In genomic region chr6:122471107-122472021, GRCh38 we compare ENCODE assay signal across 8 cellular contexts. TPM values are rescaled to one million over a fixed set of nuclear protein-coding genes. Genes with fewer than 3 reads are reported as not detected.
A peak's percentile ranks its signal among the peaks of the same experiment; 100 is the strongest.
DNase-seq lines count a peak whose midpoint lies in the region; ATAC-seq, FAIRE-seq and TF ChIP-seq lines count a peak whose summit lies in the region.

Gene SERINC1, minus strand, starts transcription at chr6:122471807. Its CDS starts 70 bp downstream, at chr6:122471737.

- H3K9me3 ChIP-seq in aorta (ENCODE audit: control insufficient read depth, low read length), result no peaks in the 10 kb centered on the region

- H3K27ac ChIP-seq in rectal smooth muscle tissue (ENCODE audit: low read depth, low read length) (peak within 1 kb of the TSS; percentile 94), aorta (ENCODE audit: low read depth in 1 of 2, low read length in 2 of 2) (peak within 1 kb of the TSS; percentile 81 to 95)

- 0 to 1% methylated on average over 49 of the region's 49 CpGs for WGBS in aorta, 2 donors

- H3K4me1 ChIP-seq in rectal smooth muscle tissue (ENCODE audit: control insufficient read depth, insufficient read depth, low read length) (peaks cover 4% of the 10 kb centered on the region), aorta (ENCODE audit: control insufficient read depth in 1 of 2, insufficient read depth in 2 of 2, low read length in 2 of 2) (no peaks in the 10 kb centered on the region)

- H3K27me3 ChIP-seq in rectal smooth muscle tissue (ENCODE audit: control insufficient read depth, insufficient read depth, low read length) (no peaks in the 10 kb centered on the region), aorta (ENCODE audit: control insufficient read depth in 1 of 2, insufficient read depth in 2 of 2, low read length in 1 of 2) (no peaks in the 10 kb centered on the region)

- in situ Hi-C loops in astrocyte of the cerebellum (cut with HindIII; ENCODE audit: low sequenced_read_pairs), result no loop called here

- intact Hi-C loops in aorta (cut with DNase I), result loop anchor here (5.0 to 10.0 kb wide), 2 partner anchors 63 to 74 kb away; partner anchors contain the start of gene HSF2 (in 1 of the 2)

- DNase-seq in GM18507 (ENCODE audit: extremely low spot score, insufficient read length, low read depth) (peak; percentile 77), NCI-H2029 treated with DMSO at 0.1 percent for 48 hours (lab: John Stamatoyannopoulos, UW) (peak; percentile 94), T-helper 9 cell (peak; percentile 87), astrocyte of the cerebellum (ENCODE audit: low read depth) (peak; percentile 88), hepatic stellate cell (ENCODE audit: low spot score) (peak; percentile 85), aorta (peak; percentile 97 to 98)

- FAIRE-seq in GM18507 (lab: Jason Lieb, UNC), result peak; percentile 100

- ATAC-seq in HG02981 (IDR thresholded peaks at IDR 0.05; ENCODE audit: unreplicated experiment) (peak; percentile 99), aorta (ENCODE audit: low FRiP score) (peak; percentile 99)

- H3K36me3 ChIP-seq in rectal smooth muscle tissue (ENCODE audit: control insufficient read depth, insufficient read depth, low read length), result no peaks in the 10 kb centered on the region
- no peaks in the 10 kb centered on the region for H3K36me3 ChIP-seq in aorta (ENCODE audit: control insufficient read depth in 1 of 2, insufficient read depth in 2 of 2, low read length in 1 of 2)

- peak within 1 kb of the TSS; percentile 92 for H3K9ac ChIP-seq in rectal smooth muscle tissue (ENCODE audit: low read length)

- peak within 1 kb of the TSS; percentile 99 for H3K4me3 ChIP-seq in astrocyte of the cerebellum (ENCODE audit: low read depth, low read length)
- H3K4me3 ChIP-seq in rectal smooth muscle tissue (ENCODE audit: low read length), result peak within 1 kb of the TSS; percentile 96
- H3K4me3 ChIP-seq in aorta (ENCODE audit: low read length in 2 of 2), result peak within 1 kb of the TSS; percentile 91

- TF ChIP-seq CTCF in astrocyte of the cerebellum (IDR thresholded peaks at IDR 0.05; ENCODE audit: low read depth, low read length, missing control alignments), result no peak

RNA-seq across cellular contexts. Expression of gene SERINC1, which starts in this region (rescaled TPM):
- total RNA-seq in aorta, result 100 to 1,000 TPM; 264 to 274 TPM
- 100 to 1,000 TPM; 211 to 215 TPM for polyA plus RNA-seq in aorta

Comparison
In these comparisons a context has a peak if more than half of its experiments do, and no peak if none do; other contexts are left out.
1. Peak in every context shown above with its lines: DNase-seq, ATAC-seq, H3K4me3 ChIP-seq and H3K27ac ChIP-seq.